ENCODE assay signal across 27 cellular contexts in the genomic region with DNA sequence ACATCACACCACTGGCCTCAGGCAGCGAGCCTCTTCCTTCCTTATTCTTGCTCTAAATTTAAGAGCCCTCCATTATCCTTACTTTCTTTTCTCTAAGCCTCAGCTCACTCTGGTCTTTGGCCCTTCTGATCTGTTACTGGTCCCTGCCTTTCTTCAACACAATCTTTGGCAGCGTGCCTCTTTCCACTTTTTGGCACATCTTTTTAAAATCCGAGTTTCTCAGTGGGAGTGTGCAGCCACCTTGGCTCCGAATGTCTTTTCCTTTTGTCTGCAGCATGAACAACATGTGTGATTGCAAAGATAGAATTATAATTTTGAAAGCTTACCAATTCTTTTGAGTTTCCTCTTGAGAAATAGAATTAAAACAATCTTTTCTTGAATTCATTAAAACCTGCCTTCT.
A peak's percentile ranks its signal among the peaks of the same experiment; 100 is the strongest.
DNase-seq lines count a peak whose midpoint lies in the region; TF ChIP-seq lines count a peak whose summit lies in the region.
"Had no signal": no experiment of that assay in that cellular context is flagged by ENCODE, and none has a peak within 500 bp of the region (broad histone marks: within the 10 kb centered on the region; RNA-seq: fewer than 3 reads in every experiment).

No MANE protein-coding gene starts in this region.

- H3K36me3 Mint-ChIP-seq in MCF 10A (ENCODE audit: insufficient read depth, unreplicated experiment) (no peaks in the 10 kb centered on the region), nephron (ENCODE audit: low read depth) (peaks cover 7% of the 10 kb centered on the region), Calu3 (ENCODE audit: insufficient read depth, unreplicated experiment) (no peaks in the 10 kb centered on the region)
- peaks cover 4% of the 10 kb centered on the region for H3K36me3 Mint-ChIP-seq in dendritic cell treated with granulocyte-macrophage colony-stimulating factor and Interleukin-4, amounts not matched to agents 40 ng/mL and 50 ng/mL, for 4 days (ENCODE audit: low read depth)
- peaks cover 3% of the 10 kb centered on the region for H3K36me3 Mint-ChIP-seq in activated T-helper 1 cell treated with anti-CD3 and anti-CD28 coated beads, Interleukin-12 subunit alpha, Interleukin-12 subunit beta, Interleukin-2, Interleukin-4 antibody, amounts not matched to agents 30 ng/mL and 10 ng/mL and 1 ng/mL, durations not matched to agents 14 hours and 24 hours and 36 hours (ENCODE audit: low read depth)

- H3K4me1 ChIP-seq in breast epithelium, result no peaks in the 10 kb centered on the region
- H3K4me1 ChIP-seq: gastroesophageal sphincter had no signal

- CTCF ChIA-PET in MCF 10A (lab: Yijun Ruan, JAX) (interaction anchor here (0.5 to 1.3 kb wide), 6 partner anchors 9 to 543 kb away, joined by 3 to 4 read pairs (median 3); no protein-coding TSS in a partner anchor), Calu3 (lab: Charles Lee) (no interaction called here)

- no peak overlapping the region for H3K27ac ChIP-seq in breast epithelium
- H3K27ac ChIP-seq: brain microvascular endothelial cell, gastroesophageal sphincter, lower lobe of right lung, PC-9, psoas muscle had no signal

- DNase-seq in breast epithelium (ENCODE audit: low spot score in 2 of 2) (no peak), MCF 10A (ENCODE audit: unreplicated experiment) (no peak), Calu3 (no peak), NCI-H1694 (lab: John Stamatoyannopoulos, UW) (no peak)
- DNase-seq in activated CD4-positive, CD25-positive, alpha-beta regulatory T cell (lab: John Stamatoyannopoulos, UW), result no peak
- no peak for DNase-seq in activated T-helper 1 cell treated with anti-CD3 and anti-CD28 coated beads, Interleukin-12 subunit alpha, Interleukin-12 subunit beta, Interleukin-2, Interleukin-4 antibody, amounts not matched to agents 30 ng/mL and 10 ng/mL and 1 ng/mL, durations not matched to agents 14 hours and 24 hours and 36 hours (ENCODE audit: low spot score)
- DNase-seq: activated CD8-positive, alpha-beta T cell treated with anti-CD3 and anti-CD28 coated beads for 36 hours; activated gamma-delta T cell treated with Interleukin-2 at 50 U/mL for 16 hours; activated T-cell treated with anti-CD3 and anti-CD28 coated beads for 4 hours; brain microvascular endothelial cell; DMS79 treated with DMSO at 0.1 percent for 48 hours; effector memory CD4-positive, alpha-beta T cell; GOT3; Karpas-422; kidney; lower lobe of right lung; NCI-H1092 treated with DMSO at 0.1 percent for 48 hours; NCI-H2029 treated with DMSO at 0.1 percent for 48 hours; NCI-H345; NCI-H774; PC-9; psoas muscle; SHP77; stimulated activated CD8-positive, alpha-beta memory T cell treated with anti-CD3 and anti-CD28 coated beads, Interleukin-4, amount 100 ng/mL, for 48 hours had no signal

- no peak for TF ChIP-seq POLR2A in breast epithelium (IDR thresholded peaks at IDR 0.05)

- H3K4me3 Mint-ChIP-seq in MCF 10A (ENCODE audit: unreplicated experiment), result no peak overlapping the region
- H3K4me3 Mint-ChIP-seq in dendritic cell treated with granulocyte-macrophage colony-stimulating factor and Interleukin-4, amounts not matched to agents 40 ng/mL and 50 ng/mL, for 4 days, result peak overlapping the region; percentile 51
- H3K4me3 Mint-ChIP-seq in nephron, result peak overlapping the region; percentile 13 to 63 (median 53)
- no peak overlapping the region for H3K4me3 Mint-ChIP-seq in Calu3 (ENCODE audit: low read depth, unreplicated experiment)
- no peak overlapping the region for H3K4me3 Mint-ChIP-seq in activated T-helper 1 cell treated with anti-CD3 and anti-CD28 coated beads, Interleukin-12 subunit alpha, Interleukin-12 subunit beta, Interleukin-2, Interleukin-4 antibody, amounts not matched to agents 30 ng/mL and 10 ng/mL and 1 ng/mL, durations not matched to agents 14 hours and 24 hours and 36 hours
- H3K4me3 Mint-ChIP-seq: activated CD8-positive, alpha-beta T cell treated with anti-CD3 and anti-CD28 coated beads for 36 hours had no signal

- BruUV-seq in MCF 10A (replicated peaks; lab: Mats Ljungman, UMichigan) (no TSS peak), Calu3 (replicated peaks; lab: Mats Ljungman, UMichigan) (no TSS peak)

- H3K9me3 Mint-ChIP-seq in MCF 10A (ENCODE audit: unreplicated experiment) (peaks cover 7% of the 10 kb centered on the region), nephron (peaks cover 4% of the 10 kb centered on the region), Calu3 (ENCODE audit: low read depth, unreplicated experiment) (peaks cover 2% of the 10 kb centered on the region)
- peaks cover 9% of the 10 kb centered on the region for H3K9me3 Mint-ChIP-seq in dendritic cell treated with granulocyte-macrophage colony-stimulating factor and Interleukin-4, amounts not matched to agents 40 ng/mL and 50 ng/mL, for 4 days
- H3K9me3 Mint-ChIP-seq in activated T-helper 1 cell treated with anti-CD3 and anti-CD28 coated beads, Interleukin-12 subunit alpha, Interleukin-12 subunit beta, Interleukin-2, Interleukin-4 antibody, amounts not matched to agents 30 ng/mL and 10 ng/mL and 1 ng/mL, durations not matched to agents 14 hours and 24 hours and 36 hours, result no peaks in the 10 kb centered on the region
- H3K9me3 Mint-ChIP-seq: activated CD8-positive, alpha-beta T cell treated with anti-CD3 and anti-CD28 coated beads for 36 hours had no signal

- no peaks in the 10 kb centered on the region for H3K36me3 ChIP-seq in breast epithelium
- H3K36me3 ChIP-seq: brain microvascular endothelial cell, gastroesophageal sphincter, lower lobe of right lung had no signal

- H3K27me3 ChIP-seq in breast epithelium, result no peaks in the 10 kb centered on the region
- H3K27me3 ChIP-seq: brain microvascular endothelial cell, gastroesophageal sphincter had no signal

- POLR2A ChIA-PET in MCF 10A (lab: Yijun Ruan, JAX), result interaction anchor here (1.2 kb wide), 1 partner anchor 15 kb away, joined by 3 read pairs; no protein-coding TSS in a partner anchor

- TF ChIP-seq CTCF in breast epithelium (IDR thresholded peaks at IDR 0.05), result no peak
- TF ChIP-seq CTCF in MCF 10A (IDR thresholded peaks at IDR 0.05; ENCODE audit: unreplicated experiment), result no peak
- no peak for TF ChIP-seq CTCF in nephron (IDR thresholded peaks at IDR 0.05; ENCODE audit: unreplicated experiment in 3 of 3)
- no peak for TF ChIP-seq CTCF in Calu3 (IDR thresholded peaks at IDR 0.05; ENCODE audit: unreplicated experiment)

- H3K4me1 Mint-ChIP-seq in MCF 10A (ENCODE audit: insufficient read depth, unreplicated experiment) (peaks cover 39% of the 10 kb centered on the region), nephron (peaks cover 77% of the 10 kb centered on the region), Calu3 (ENCODE audit: low read depth, unreplicated experiment) (peaks cover 12% of the 10 kb centered on the region)
- H3K4me1 Mint-ChIP-seq in dendritic cell treated with granulocyte-macrophage colony-stimulating factor and Interleukin-4, amounts not matched to agents 40 ng/mL and 50 ng/mL, for 4 days (ENCODE audit: low read depth), result peaks cover 52% of the 10 kb centered on the region
- H3K4me1 Mint-ChIP-seq in activated T-helper 1 cell treated with anti-CD3 and anti-CD28 coated beads, Interleukin-12 subunit alpha, Interleukin-12 subunit beta, Interleukin-2, Interleukin-4 antibody, amounts not matched to agents 30 ng/mL and 10 ng/mL and 1 ng/mL, durations not matched to agents 14 hours and 24 hours and 36 hours (ENCODE audit: low read depth), result peaks cover 13% of the 10 kb centered on the region

- H3K27ac Mint-ChIP-seq in MCF 10A (ENCODE audit: low read depth, unreplicated experiment) (no peak overlapping the region), nephron (peak overlapping the region; percentile 72 to 93 (median 81)), Calu3 (ENCODE audit: unreplicated experiment) (no peak overlapping the region)
- no peak overlapping the region for H3K27ac Mint-ChIP-seq in dendritic cell treated with granulocyte-macrophage colony-stimulating factor and Interleukin-4, amounts not matched to agents 40 ng/mL and 50 ng/mL, for 4 days
- no peak overlapping the region for H3K27ac Mint-ChIP-seq in activated T-helper 1 cell treated with anti-CD3 and anti-CD28 coated beads, Interleukin-12 subunit alpha, Interleukin-12 subunit beta, Interleukin-2, Interleukin-4 antibody, amounts not matched to agents 30 ng/mL and 10 ng/mL and 1 ng/mL, durations not matched to agents 14 hours and 24 hours and 36 hours
- H3K27ac Mint-ChIP-seq: activated CD8-positive, alpha-beta T cell treated with anti-CD3 and anti-CD28 coated beads for 36 hours had no signal

- no peaks in the 10 kb centered on the region for H3K9me3 ChIP-seq in breast epithelium
- H3K9me3 ChIP-seq: gastroesophageal sphincter, lower lobe of right lung, psoas muscle had no signal

- H3K27me3 Mint-ChIP-seq in MCF 10A (ENCODE audit: insufficient read depth, unreplicated experiment) (no peaks in the 10 kb centered on the region), nephron (ENCODE audit: low read depth) (no peaks in the 10 kb centered on the region), Calu3 (ENCODE audit: unreplicated experiment) (no peaks in the 10 kb centered on the region)
- H3K27me3 Mint-ChIP-seq in dendritic cell treated with granulocyte-macrophage colony-stimulating factor and Interleukin-4, amounts not matched to agents 40 ng/mL and 50 ng/mL, for 4 days, result no peaks in the 10 kb centered on the region
- H3K27me3 Mint-ChIP-seq in activated T-helper 1 cell treated with anti-CD3 and anti-CD28 coated beads, Interleukin-12 subunit alpha, Interleukin-12 subunit beta, Interleukin-2, Interleukin-4 antibody, amounts not matched to agents 30 ng/mL and 10 ng/mL and 1 ng/mL, durations not matched to agents 14 hours and 24 hours and 36 hours (ENCODE audit: insufficient read depth), result peaks cover 12% of the 10 kb centered on the region

- H3K4me3 ChIP-seq in breast epithelium, result peak overlapping the region in 2 of 3 donors; percentile 18 to 49
- H3K4me3 ChIP-seq: gastroesophageal sphincter, lower lobe of right lung, PC-9, psoas muscle had no signal

- intact Hi-C loops in breast epithelium (cut with DNase I; ENCODE audit: low total_unique reads) (no loop called here), MCF 10A (cut with micrococcal nuclease) (loop anchor here (10.0 kb wide), 2 partner anchors 425 to 545 kb away; no protein-coding TSS in a partner anchor), Calu3 (cut with micrococcal nuclease; ENCODE audit: unreplicated experiment) (no loop called here)
- intact Hi-C loops in dendritic cell treated with granulocyte-macrophage colony-stimulating factor and Interleukin-4, amounts not matched to agents 40 ng/mL and 50 ng/mL, for 4 days (cut with micrococcal nuclease), result no loop called here
- intact Hi-C loops in activated T-helper 1 cell treated with anti-CD3 and anti-CD28 coated beads, Interleukin-12 subunit alpha, Interleukin-12 subunit beta, Interleukin-2, Interleukin-4 antibody, amounts not matched to agents 30 ng/mL and 10 ng/mL and 1 ng/mL, durations not matched to agents 14 hours and 24 hours and 36 hours (cut with micrococcal nuclease), result no loop called here

Comparison
In these comparisons a context has a peak if more than half of its experiments do, and no peak if none do; other contexts are left out.
1. H3K27ac Mint-ChIP-seq: peak in nephron (3 of 3); none in MCF 10A (single experiment), dendritic cell treated with granulocyte-macrophage colony-stimulating factor and Interleukin-4, amounts not matched to agents 40 ng/mL and 50 ng/mL, for 4 days (single experiment), Calu3 (single experiment) and activated T-helper 1 cell treated with anti-CD3 and anti-CD28 coated beads, Interleukin-12 subunit alpha, Interleukin-12 subunit beta, Interleukin-2, Interleukin-4 antibody, amounts not matched to agents 30 ng/mL and 10 ng/mL and 1 ng/mL, durations not matched to agents 14 hours and 24 hours and 36 hours (single experiment).
2. H3K4me3 Mint-ChIP-seq: peak in dendritic cell treated with granulocyte-macrophage colony-stimulating factor and Interleukin-4, amounts not matched to agents 40 ng/mL and 50 ng/mL, for 4 days (single experiment) and nephron (3 of 3); none in MCF 10A (single experiment), Calu3 (single experiment) and activated T-helper 1 cell treated with anti-CD3 and anti-CD28 coated beads, Interleukin-12 subunit alpha, Interleukin-12 subunit beta, Interleukin-2, Interleukin-4 antibody, amounts not matched to agents 30 ng/mL and 10 ng/mL and 1 ng/mL, durations not matched to agents 14 hours and 24 hours and 36 hours (single experiment).